8 cellular contexts compared by ENCODE assay signal in genomic region chr1:158124999-158125398, GRCh38.
DNase-seq lines count a peak whose midpoint lies in the region; ATAC-seq and TF ChIP-seq lines count a peak whose summit lies in the region.

No MANE protein-coding gene starts in this region.

- ATAC-seq in HG03039 (IDR thresholded peaks at IDR 0.05; ENCODE audit: unreplicated experiment) = peak; percentile 74

- TF ChIP-seq CTCF in VCaP (conservative IDR thresholded peaks at IDR 0.05) = peak; percentile 87

- peak; percentile 41 for DNase-seq in NCI-H1436 (lab: John Stamatoyannopoulos, UW)
- no peak for DNase-seq in NCI-H1436 treated with DMSO at 0.1 percent for 48 hours (lab: John Stamatoyannopoulos, UW)
- peak; percentile 76 for DNase-seq in NCI-H2196 (lab: John Stamatoyannopoulos, UW; ENCODE audit: unreplicated experiment)
- peak; percentile 89 to 96 for DNase-seq in T47D (ENCODE audit: low read depth in 1 of 2, low spot score in 1 of 2)
- peak; percentile 88 for DNase-seq in iris pigment epithelial cell (ENCODE audit: low read depth)
- peak; percentile 42 to 50 for DNase-seq in stimulated activated CD4-positive, alpha-beta T cell treated with anti-CD3 and anti-CD28 coated beads, Interleukin-1b, Interleukin-23, amount 100 ng/mL, for 4 hours (ENCODE audit: low read depth in 2 of 2)

- H3K27ac ChIP-seq in VCaP = no peak overlapping the region

- in situ Hi-C loops in T47D (cut with HindIII; ENCODE audit: low pct_unique_long_range_greater_than_20kb, low sequenced_read_pairs) = no loop called here
